In genomic region chr7:115435178-115435577, GRCh38 we compare ENCODE assay signal across 14 cellular contexts.
DNase-seq lines count a peak whose midpoint lies in the region; ATAC-seq lines count a peak whose summit lies in the region.
"Had no signal": no experiment of that assay in that cellular context is flagged by ENCODE, and none has a peak within 500 bp of the region (broad histone marks: within the 10 kb centered on the region; RNA-seq: fewer than 3 reads in every experiment).

No MANE protein-coding gene starts in this region.

- H3K27ac ChIP-seq in substantia nigra (ENCODE audit: low read depth, low read length, poor library complexity, severe bottlenecking): no peak overlapping the region
- H3K27ac ChIP-seq: epithelial cell of prostate had no signal

- ATAC-seq in GM18511 (IDR thresholded peaks at IDR 0.05; ENCODE audit: unreplicated experiment) (peak; percentile 94), GM21367 (IDR thresholded peaks at IDR 0.05; ENCODE audit: unreplicated experiment) (peak; percentile 97), HG02885 (IDR thresholded peaks at IDR 0.05; ENCODE audit: poor library complexity, unreplicated experiment) (peak; percentile 96), HG03469 (IDR thresholded peaks at IDR 0.05; ENCODE audit: unreplicated experiment) (peak; percentile 98)
- ATAC-seq: HepG2 had no signal

- DNase-seq in DMS 273 (lab: John Stamatoyannopoulos, UW; ENCODE audit: unreplicated experiment): no peak
- DNase-seq in SHP77 treated with DMSO at 0.1 percent for 48 hours (lab: John Stamatoyannopoulos, UW): no peak
- DNase-seq in substantia nigra (lab: John Stamatoyannopoulos, UW): no peak
- DNase-seq in NOMO-1 (lab: John Stamatoyannopoulos, UW; ENCODE audit: unreplicated experiment in 2 of 2): no peak
- DNase-seq: activated naive CD4-positive, alpha-beta T cell treated with anti-CD3 and anti-CD28 coated beads, Interleukin-2, amount 10 ng/mL, durations not matched to agents 7 days and 5 days; caudate nucleus; NCI-H1436; stimulated activated CD8-positive, alpha-beta memory T cell treated with anti-CD3 and anti-CD28 coated beads, Interleukin-4, amount 100 ng/mL, for 48 hours had no signal
